ENCODE assay signal across 24 cellular contexts in the genomic region with DNA sequence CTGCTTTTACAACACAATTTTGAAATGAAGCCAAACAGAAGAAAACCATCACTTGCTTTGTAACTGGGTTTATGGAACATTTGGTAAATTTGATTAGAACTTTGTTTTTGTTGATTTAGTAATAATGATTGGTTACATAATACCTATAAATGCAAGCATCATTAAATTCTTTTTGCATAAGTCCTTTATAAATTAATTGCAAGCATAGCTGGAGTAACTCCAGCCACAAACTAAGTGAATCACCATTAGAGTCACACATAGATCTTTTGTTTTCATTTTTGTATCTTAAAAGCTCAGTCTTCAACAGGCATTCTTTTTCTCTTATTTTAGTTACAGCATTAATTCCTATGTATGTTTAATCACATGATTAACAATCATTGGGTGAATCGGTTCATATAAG. TPM values are rescaled to one million over a fixed set of nuclear protein-coding genes. Genes with fewer than 3 reads are reported as not detected.
DNase-seq lines count a peak whose midpoint lies in the region; ATAC-seq and TF ChIP-seq lines count a peak whose summit lies in the region.
"Had no signal": no experiment of that assay in that cellular context is flagged by ENCODE, and none has a peak within 500 bp of the region (broad histone marks: within the 10 kb centered on the region; RNA-seq: fewer than 3 reads in every experiment).

No MANE protein-coding gene starts in this region.

- no peak for ATAC-seq in HG03095 (IDR thresholded peaks at IDR 0.05; ENCODE audit: unreplicated experiment)
- ATAC-seq: body of pancreas, lower lobe of right lung, T-cell had no signal

- no peak overlapping the region for H3K4me3 Mint-ChIP-seq in MCF 10A (ENCODE audit: unreplicated experiment)
- H3K4me3 Mint-ChIP-seq: activated CD4-positive, alpha-beta memory T cell treated with anti-CD3 and anti-CD28 coated beads for 36 hours; activated naive CD8-positive, alpha-beta T cell treated with anti-CD3 and anti-CD28 coated beads, Interleukin-2, amount 10 ng/mL, durations not matched to agents 7 days and 5 days; B cell; IgD-negative memory B cell; T-cell had no signal

- intact Hi-C loops in mammary epithelial cell (cut with micrococcal nuclease) = no loop called here
- intact Hi-C loops in MCF 10A (cut with micrococcal nuclease) = no loop called here

- POLR2A ChIA-PET in MCF 10A (lab: Yijun Ruan, JAX) = interaction anchor here (1.1 to 1.5 kb wide), 2 partner anchors 58 to 258 kb away, joined by 5 to 8 read pairs; a partner anchor contains a TSS

- peak; percentile 28 for DNase-seq in mammary epithelial cell
- DNase-seq in MCF 10A (ENCODE audit: unreplicated experiment) = no peak
- peak; percentile 58 for DNase-seq in amniotic epithelial cell (ENCODE audit: low read depth)
- DNase-seq in fibroblast of the aortic adventitia (ENCODE audit: low read depth) = peak; percentile 48
- DNase-seq in smooth muscle cell (lab: John Stamatoyannopoulos, UW; ENCODE audit: unreplicated experiment) = no peak
- no peak for DNase-seq in NCI-H526 (lab: John Stamatoyannopoulos, UW)
- DNase-seq in NAMALWA (ENCODE audit: low spot score) = no peak
- DNase-seq: activated CD4-positive, alpha-beta memory T cell treated with anti-CD3 and anti-CD28 coated beads for 36 hours; activated naive CD8-positive, alpha-beta T cell treated with anti-CD3 and anti-CD28 coated beads, Interleukin-2, amount 10 ng/mL, durations not matched to agents 7 days and 5 days; body of pancreas; DMS53; islet precursor cell; lower lobe of right lung; MG63; NCI-H1417 treated with DMSO at 0.1 percent for 48 hours; NCI-H446 treated with DMSO at 0.1 percent for 48 hours; SHP77 treated with DMSO at 0.1 percent for 48 hours; T-cell; transverse colon had no signal

- H3F3A ChIP-seq in smooth muscle cell (ENCODE audit: low read depth) = no peaks in the 10 kb centered on the region

- no peaks in the 10 kb centered on the region for H3K4me1 Mint-ChIP-seq in MCF 10A (ENCODE audit: insufficient read depth, unreplicated experiment)
- H3K4me1 Mint-ChIP-seq: activated naive CD8-positive, alpha-beta T cell treated with anti-CD3 and anti-CD28 coated beads, Interleukin-2, amount 10 ng/mL, durations not matched to agents 7 days and 5 days; T-cell had no signal

- CTCF ChIA-PET in mammary epithelial cell (lab: Charles Lee; ENCODE audit: low non-redundant PET) (no interaction called here), MCF 10A (lab: Yijun Ruan, JAX) (interaction anchor here (0.6 to 1.9 kb wide), 4 partner anchors 20 to 87 kb away, joined by 3 to 8 read pairs (median 3); no protein-coding TSS in a partner anchor)

- no peaks in the 10 kb centered on the region for H3K27me3 Mint-ChIP-seq in MCF 10A (ENCODE audit: insufficient read depth, unreplicated experiment)
- H3K27me3 Mint-ChIP-seq: activated CD4-positive, alpha-beta memory T cell treated with anti-CD3 and anti-CD28 coated beads for 36 hours; B cell; IgD-negative memory B cell; T-cell had no signal

- H3K36me3 ChIP-seq in mammary epithelial cell (ENCODE audit: insufficient read depth, low read length) = no peaks in the 10 kb centered on the region
- no peaks in the 10 kb centered on the region for H3K36me3 ChIP-seq in smooth muscle cell (ENCODE audit: low read depth)
- H3K36me3 ChIP-seq: lower lobe of right lung, MG63, prostate gland, transverse colon had no signal

- H3K9me3 ChIP-seq in mammary epithelial cell (replicated peaks; ENCODE audit: insufficient read depth, low read length) (no peaks in the 10 kb centered on the region), smooth muscle cell (replicated peaks; ENCODE audit: low read depth) (no peaks in the 10 kb centered on the region)
- H3K9me3 ChIP-seq: body of pancreas, lower lobe of right lung, MG63, prostate gland, transverse colon had no signal

- H3K4me2 ChIP-seq in mammary epithelial cell (ENCODE audit: insufficient read depth, low read depth, low read length) = no peak overlapping the region
- peak overlapping the region; percentile 65 for H3K4me2 ChIP-seq in smooth muscle cell

- H3K9me3 Mint-ChIP-seq in MCF 10A (ENCODE audit: unreplicated experiment) = no peaks in the 10 kb centered on the region
- H3K9me3 Mint-ChIP-seq: activated CD4-positive, alpha-beta memory T cell treated with anti-CD3 and anti-CD28 coated beads for 36 hours; IgD-negative memory B cell; T-cell had no signal

- dilution Hi-C loops in mammary epithelial cell (cut with HindIII; ENCODE audit: low sequenced_read_pairs) = no loop called here

- H4K20me1 ChIP-seq in mammary epithelial cell (ENCODE audit: insufficient read depth, low read length) = no peaks in the 10 kb centered on the region
- H4K20me1 ChIP-seq in smooth muscle cell (ENCODE audit: low read depth) = no peaks in the 10 kb centered on the region

- H3K79me2 ChIP-seq in mammary epithelial cell (ENCODE audit: insufficient read depth, low read length) = no peaks in the 10 kb centered on the region
- H3K79me2 ChIP-seq in smooth muscle cell (ENCODE audit: low read depth) = no peaks in the 10 kb centered on the region

- H3K27ac Mint-ChIP-seq in MCF 10A (ENCODE audit: low read depth, unreplicated experiment) = no peak overlapping the region
- H3K27ac Mint-ChIP-seq: activated CD4-positive, alpha-beta memory T cell treated with anti-CD3 and anti-CD28 coated beads for 36 hours; activated naive CD8-positive, alpha-beta T cell treated with anti-CD3 and anti-CD28 coated beads, Interleukin-2, amount 10 ng/mL, durations not matched to agents 7 days and 5 days; B cell; IgD-negative memory B cell; T-cell had no signal

- H3K4me3 ChIP-seq in mammary epithelial cell (replicated peaks in 1 of 3; ENCODE audit: insufficient read depth in 1 of 3, low read depth in 2 of 3, low read length in 3 of 3) = no peak overlapping the region
- no peak overlapping the region for H3K4me3 ChIP-seq in fibroblast of the aortic adventitia (ENCODE audit: low read depth, low read length)
- no peak overlapping the region for H3K4me3 ChIP-seq in smooth muscle cell
- H3K4me3 ChIP-seq: body of pancreas, lower lobe of right lung, MG63, prostate gland, transverse colon had no signal

- H3K4me1 ChIP-seq in mammary epithelial cell (ENCODE audit: insufficient read depth, low read length) (no peaks in the 10 kb centered on the region), smooth muscle cell (ENCODE audit: low read depth) (peaks cover 7% of the 10 kb centered on the region)
- H3K4me1 ChIP-seq: lower lobe of right lung had no signal

- H3K27me3 ChIP-seq in mammary epithelial cell (ENCODE audit: insufficient read depth, low read length) (no peaks in the 10 kb centered on the region), smooth muscle cell (ENCODE audit: low read depth) (no peaks in the 10 kb centered on the region)
- H3K27me3 ChIP-seq: body of pancreas, MG63, transverse colon had no signal

- in situ Hi-C loops in mammary epithelial cell (cut with MboI; ENCODE audit: low sequenced_read_pairs in 2 of 2) = no loop called here

- no peaks in the 10 kb centered on the region for H3K36me3 Mint-ChIP-seq in MCF 10A (ENCODE audit: insufficient read depth, unreplicated experiment)

- H3K9ac ChIP-seq in mammary epithelial cell (ENCODE audit: insufficient read depth, low read length) (no peak overlapping the region), smooth muscle cell (ENCODE audit: low read depth) (no peak overlapping the region)

- no TSS peak for BruUV-seq in mammary epithelial cell (replicated peaks; lab: Mats Ljungman, UMichigan)
- no TSS peak for BruUV-seq in MCF 10A (replicated peaks; lab: Mats Ljungman, UMichigan)

- WGBS in mammary epithelial cell (ENCODE audit: low coverage, missing lambda C conversion rate) = 86% methylated on average over 1 of the region's 1 CpG
- WGBS in smooth muscle cell (ENCODE audit: low lambda C conversion rate) = 93% methylated on average over 1 of the region's 1 CpG

- TF ChIP-seq CTCF in mammary epithelial cell (conservative IDR thresholded peaks at IDR 0.05 in 1 of 2, IDR thresholded peaks at IDR 0.05 in 1 of 2; ENCODE audit: extremely low read depth in 1 of 2, insufficient read depth in 1 of 2, low read depth in 1 of 2, low read length in 2 of 2) (no peak), MCF 10A (IDR thresholded peaks at IDR 0.05; ENCODE audit: unreplicated experiment) (no peak), fibroblast of the aortic adventitia (IDR thresholded peaks at IDR 0.05; ENCODE audit: insufficient read depth, low read length) (no peak), smooth muscle cell (IDR thresholded peaks at IDR 0.05; ENCODE audit: borderline replicate concordance, insufficient read depth, poor library complexity, severe bottlenecking) (no peak)

- no peak overlapping the region for H2AFZ ChIP-seq in mammary epithelial cell (ENCODE audit: low read depth, low read length)
- no peak overlapping the region for H2AFZ ChIP-seq in smooth muscle cell (ENCODE audit: low read depth)

- H3K27ac ChIP-seq in mammary epithelial cell (ENCODE audit: insufficient read depth, low read depth, low read length) (no peak overlapping the region), smooth muscle cell (ENCODE audit: low read depth) (peak overlapping the region; percentile 50)
- H3K27ac ChIP-seq: 22Rv1, body of pancreas, lower lobe of right lung, prostate gland, transverse colon had no signal

RNA-seq across cellular contexts. Expression of a gene that starts 33.6 kb away (rescaled TPM):
- total RNA-seq in mammary epithelial cell (100 to 1,000 TPM; 103 to 167 TPM), MCF 10A (2022) (67.4 and 85.0 TPM in 2 replicates), fibroblast of the aortic adventitia (ENCODE audit: low replicate concordance) (83.4 and 126 TPM in 2 replicates), smooth muscle cell (45.0 and 51.4 TPM in 2 replicates)
- polyA plus RNA-seq in mammary epithelial cell (64.6 TPM), smooth muscle cell (17.2 and 17.9 TPM in 2 replicates)
- 105 TPM for polyA minus RNA-seq in mammary epithelial cell

RNA-seq across cellular contexts. Expression of a gene that starts 57.4 kb away (rescaled TPM):
- total RNA-seq in mammary epithelial cell (100 to 1,000 TPM; 116 to 175 TPM), MCF 10A (2022) (66.0 and 86.5 TPM in 2 replicates), fibroblast of the aortic adventitia (ENCODE audit: low replicate concordance) (50.7 and 61.2 TPM in 2 replicates), smooth muscle cell (76.2 and 93.1 TPM in 2 replicates)
- polyA plus RNA-seq in mammary epithelial cell (66.9 TPM), smooth muscle cell (35.0 and 38.6 TPM in 2 replicates)
- 137 TPM for polyA minus RNA-seq in mammary epithelial cell

RNA-seq across cellular contexts. Expression of a gene that starts 59.5 kb away (rescaled TPM):
- total RNA-seq in mammary epithelial cell (10 to 100 TPM; 11.8 to 14.5 TPM), MCF 10A (2022) (9.1 and 9.8 TPM in 2 replicates), fibroblast of the aortic adventitia (ENCODE audit: low replicate concordance) (14.9 and 15.6 TPM in 2 replicates), smooth muscle cell (25.3 and 29.5 TPM in 2 replicates)
- polyA plus RNA-seq in mammary epithelial cell (8.9 TPM), smooth muscle cell (14.7 and 15.1 TPM in 2 replicates)
- polyA minus RNA-seq in mammary epithelial cell = 18.9 TPM

Comparison
In these comparisons a context has a peak if more than half of its experiments do, and no peak if none do; other contexts are left out.
1. DNase-seq: peak in mammary epithelial cell (single experiment), amniotic epithelial cell (single experiment) and fibroblast of the aortic adventitia (single experiment); none in MCF 10A (single experiment), smooth muscle cell (single experiment), NCI-H526 (0 of 2) and NAMALWA (single experiment).